1 cellular context compared by ENCODE assay signal in the genomic region with DNA sequence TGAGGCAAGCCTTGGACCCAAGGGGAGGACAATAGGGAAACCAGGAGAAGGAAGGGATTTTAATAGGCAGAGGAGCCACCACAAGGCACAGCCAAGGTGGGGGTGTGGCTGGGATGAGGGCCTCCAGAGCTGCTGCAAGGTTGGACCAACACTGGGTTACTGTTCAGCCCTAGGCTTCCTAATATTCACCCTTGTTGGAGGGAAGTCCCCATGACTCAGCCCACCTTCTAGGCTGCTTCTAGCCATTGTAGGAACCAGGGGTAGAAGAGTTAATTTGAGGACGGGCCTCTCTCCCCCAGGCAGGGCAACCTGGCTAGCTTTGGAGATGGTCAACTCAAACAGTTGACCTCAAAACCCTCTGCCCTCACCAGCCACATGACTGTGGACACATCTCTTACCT.
A peak's percentile ranks its signal among the peaks of the same experiment; 100 is the strongest.
TF ChIP-seq lines count a peak whose summit lies in the region.

No MANE protein-coding gene starts in this region.

TF ChIP-seq in GM12878, 131 proteins besides CTCF, POLR2A, EP300 and RAD21:
- TF ChIP-seq, protein P1, sequence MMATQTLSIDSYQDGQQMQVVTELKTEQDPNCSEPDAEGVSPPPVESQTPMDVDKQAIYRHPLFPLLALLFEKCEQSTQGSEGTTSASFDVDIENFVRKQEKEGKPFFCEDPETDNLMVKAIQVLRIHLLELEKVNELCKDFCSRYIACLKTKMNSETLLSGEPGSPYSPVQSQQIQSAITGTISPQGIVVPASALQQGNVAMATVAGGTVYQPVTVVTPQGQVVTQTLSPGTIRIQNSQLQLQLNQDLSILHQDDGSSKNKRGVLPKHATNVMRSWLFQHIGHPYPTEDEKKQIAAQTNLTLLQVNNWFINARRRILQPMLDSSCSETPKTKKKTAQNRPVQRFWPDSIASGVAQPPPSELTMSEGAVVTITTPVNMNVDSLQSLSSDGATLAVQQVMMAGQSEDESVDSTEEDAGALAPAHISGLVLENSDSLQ (IDR thresholded peaks at IDR 0.05), result no peak
- 0 out of 2 replicates have a peak, but pooled peaks have one; percentile 10 for TF ChIP-seq JUNB (IDR thresholded peaks at IDR 0.05)
